Comparison of ENCODE assay signal across 5 cellular contexts in genomic region chr11:131465056-131465455, GRCh38.
"Had no signal": no experiment of that assay in that cellular context is flagged by ENCODE, and none has a peak within 500 bp of the region (broad histone marks: within the 10 kb centered on the region; RNA-seq: fewer than 3 reads in every experiment).

No MANE protein-coding gene starts in this region.

- H3K4me3 Mint-ChIP-seq: H9 had no signal

- H3K4me3 ChIP-seq: GM23248 had no signal

- H3K9me3 Mint-ChIP-seq: H9 had no signal

- DNase-seq: GM23248, GOT3, HCEC 1CT, IMR-90 had no signal

- H3K9ac ChIP-seq: GM23248 had no signal

- H3K27ac ChIP-seq: GM23248 had no signal

- H2AFZ ChIP-seq: GM23248 had no signal
